Comparison of ENCODE assay signal across 20 cellular contexts in the genomic region with DNA sequence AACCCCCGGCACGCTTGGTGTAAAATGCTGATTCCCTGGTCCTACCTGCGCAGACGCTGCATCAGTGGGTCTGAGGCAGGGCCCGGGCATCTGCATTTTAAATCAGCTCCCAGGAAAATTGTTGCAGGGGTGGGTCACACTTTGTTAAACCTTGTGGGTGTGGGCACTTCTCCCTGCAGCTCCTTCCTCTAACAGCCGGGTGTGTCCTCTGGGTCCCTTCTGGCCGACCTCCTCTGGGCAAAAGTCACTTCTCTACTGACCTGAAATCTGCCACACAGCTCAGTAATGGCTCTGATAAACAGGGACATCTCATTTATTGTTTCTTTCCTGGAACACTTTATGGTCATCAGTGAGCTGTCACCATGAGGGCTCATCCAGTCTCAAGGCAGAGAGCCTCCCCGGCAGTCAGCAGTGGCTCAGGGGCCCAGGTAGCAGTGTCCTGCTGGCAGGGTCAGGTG. TPM values are rescaled to one million over a fixed set of nuclear protein-coding genes. Genes with fewer than 3 reads are reported as not detected.
"Had no signal": no experiment of that assay in that cellular context is flagged by ENCODE, and none has a peak within 500 bp of the region (broad histone marks: within the 10 kb centered on the region; RNA-seq: fewer than 3 reads in every experiment).

No MANE protein-coding gene starts in this region.

- H3K9me3 Mint-ChIP-seq: activated CD8-positive, alpha-beta T cell treated with anti-CD3 and anti-CD28 coated beads for 36 hours; memory B cell; neural progenitor cell had no signal

- H3K4me2 ChIP-seq: neural progenitor cell had no signal

- FAIRE-seq: endothelial cell of umbilical vein had no signal

- H3K27ac Mint-ChIP-seq: activated CD4-positive, alpha-beta T cell treated with anti-CD3 and anti-CD28 coated beads for 36 hours; activated CD8-positive, alpha-beta T cell treated with anti-CD3 and anti-CD28 coated beads for 36 hours; activated T-cell treated with anti-CD3 and anti-CD28 coated beads, Interleukin-2, amount 50 U/mL, for 72 hours; memory B cell; neural progenitor cell had no signal

- H3K4me1 ChIP-seq: gastrocnemius medialis, left ventricle myocardium inferior, neural progenitor cell, right atrium auricular region, tibial artery had no signal

- H3K36me3 Mint-ChIP-seq: memory B cell, neural progenitor cell had no signal

- H3K4me3 ChIP-seq: cardiac muscle cell, gastrocnemius medialis, heart right ventricle, left ventricle myocardium inferior, neural progenitor cell, right atrium auricular region, skin epidermis, tibial artery had no signal

- H3K4me3 Mint-ChIP-seq: activated CD4-positive, alpha-beta T cell treated with anti-CD3 and anti-CD28 coated beads for 36 hours; activated CD8-positive, alpha-beta T cell treated with anti-CD3 and anti-CD28 coated beads for 36 hours; memory B cell; neural progenitor cell; stimulated activated effector memory CD8-positive, alpha-beta T cell treated with anti-CD3 and anti-CD28 coated beads, Interleukin-12 subunit alpha, Interleukin-12 subunit beta, amount 100 ng/mL, for 72 hours had no signal

- ATAC-seq: gastrocnemius medialis had no signal

- H3K27me3 ChIP-seq: cardiac muscle cell, neural progenitor cell, right atrium auricular region had no signal

- H3K9ac ChIP-seq: neural progenitor cell had no signal

- H3K9me3 ChIP-seq: gastrocnemius medialis, heart right ventricle, left ventricle myocardium inferior, right atrium auricular region, tibial artery had no signal

- DNase-seq: activated CD8-positive, alpha-beta memory T cell treated with anti-CD3 and anti-CD28 coated beads, Interleukin-2, amount 50 U/mL, for 4 hours; activated naive CD4-positive, alpha-beta T cell treated with Interleukin-2 at 50 U/mL for 16 hours; effector CD4-positive, alpha-beta T cell; gastrocnemius medialis; heart right ventricle; islet precursor cell; left ventricle myocardium inferior; tibial artery had no signal

- H3K36me3 ChIP-seq: cardiac muscle cell, gastrocnemius medialis, heart right ventricle, left ventricle myocardium inferior, neural progenitor cell, right atrium auricular region, tibial artery had no signal

- H3K27ac ChIP-seq: cardiac muscle cell, gastrocnemius medialis, heart right ventricle, left ventricle myocardium inferior, neural progenitor cell, right atrium auricular region, tibial artery had no signal

- H2AFZ ChIP-seq: neural progenitor cell had no signal

RNA-seq across cellular contexts. Expression of a gene that starts 52.8 kb away (rescaled TPM):
- total RNA-seq: activated CD4-positive, alpha-beta T cell treated with anti-CD3 and anti-CD28 coated beads for 36 hours; activated CD8-positive, alpha-beta T cell treated with anti-CD3 and anti-CD28 coated beads for 36 hours; activated T-cell treated with anti-CD3 and anti-CD28 coated beads, Interleukin-2, amount 50 U/mL, for 72 hours; cardiac muscle cell; endothelial cell of umbilical vein; heart right ventricle; left ventricle myocardium inferior; myocyte; right atrium auricular region had no signal
- polyA plus RNA-seq: cardiac muscle cell, endothelial cell of umbilical vein, fibroblast of lung had no signal
